Comparison of ENCODE assay signal across 7 cellular contexts in genomic region chr14:100155049-100155621, GRCh38.
DNase-seq lines count a peak whose midpoint lies in the region; ATAC-seq and FAIRE-seq lines count a peak whose summit lies in the region.

No MANE protein-coding gene starts in this region.

- H3K4me1 Mint-ChIP-seq in activated T-cell treated with anti-CD3 and anti-CD28 coated beads, Interleukin-2, amount 50 U/mL, for 24 hours (ENCODE audit: low read depth) = peaks cover 4% of the 10 kb centered on the region

- H3K27ac Mint-ChIP-seq in activated T-cell treated with anti-CD3 and anti-CD28 coated beads, Interleukin-2, amount 50 U/mL, for 24 hours = peak overlapping the region; percentile 18

- ATAC-seq in GM19397 (IDR thresholded peaks at IDR 0.05; ENCODE audit: unreplicated experiment) = no peak
- ATAC-seq in HG03139 (IDR thresholded peaks at IDR 0.05; ENCODE audit: unreplicated experiment) = no peak

- FAIRE-seq in GM19239 (lab: Jason Lieb, UNC) = no peak

- H3K36me3 Mint-ChIP-seq in activated T-cell treated with anti-CD3 and anti-CD28 coated beads, Interleukin-2, amount 50 U/mL, for 24 hours (ENCODE audit: low read depth) = peaks cover 2% of the 10 kb centered on the region

- DNase-seq in DMS79 (lab: John Stamatoyannopoulos, UW) (peak; percentile 88), HK-2 (ENCODE audit: unreplicated experiment) (peak; percentile 50), iPS-NIHi7 (ENCODE audit: extremely low spot score) (peak; percentile 90), GM19239 (ENCODE audit: insufficient read length, low spot score) (no peak)
- peak; percentile 63 for DNase-seq in activated T-cell treated with anti-CD3 and anti-CD28 coated beads, Interleukin-2, amount 50 U/mL, for 24 hours

- H3K9me3 Mint-ChIP-seq in activated T-cell treated with anti-CD3 and anti-CD28 coated beads, Interleukin-2, amount 50 U/mL, for 24 hours = peaks cover 8% of the 10 kb centered on the region

- no peak overlapping the region for H3K4me3 Mint-ChIP-seq in activated T-cell treated with anti-CD3 and anti-CD28 coated beads, Interleukin-2, amount 50 U/mL, for 24 hours

- peaks cover 25% of the 10 kb centered on the region for H3K27me3 Mint-ChIP-seq in activated T-cell treated with anti-CD3 and anti-CD28 coated beads, Interleukin-2, amount 50 U/mL, for 24 hours
